1 cellular context compared by ENCODE assay signal in the genomic region with DNA sequence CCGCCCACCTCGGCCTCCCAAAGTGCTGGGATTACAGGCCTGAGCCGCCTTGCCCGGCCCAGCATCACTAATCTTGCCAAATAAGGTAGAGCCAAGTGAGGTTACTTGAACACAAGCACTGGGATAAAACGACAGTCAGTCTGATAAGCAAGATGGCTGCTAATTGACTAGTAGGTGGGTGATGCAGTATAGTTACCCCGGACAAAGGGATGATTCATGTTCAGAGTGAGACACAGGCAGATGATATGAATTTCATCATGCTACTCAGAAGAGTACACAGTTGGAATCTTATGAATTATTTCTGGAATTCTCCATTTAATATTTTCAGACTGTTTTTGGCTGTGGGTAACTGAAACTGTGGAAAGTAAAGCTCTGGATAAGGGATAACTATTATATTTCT.
A peak's percentile ranks its signal among the peaks of the same experiment; 100 is the strongest.
TF ChIP-seq lines count a peak whose summit lies in the region.

No MANE protein-coding gene starts in this region.

TF ChIP-seq in K562, 482 proteins besides CTCF, POLR2A, EP300 and RAD21 (continued from another document):
- no peak for TF ChIP-seq RCOR1 (IDR thresholded peaks at IDR 0.05; ENCODE audit: borderline replicate concordance in 1 of 2, low read depth in 2 of 2, low read length in 2 of 2)
- TF ChIP-seq ZNF77 (CRISPR knock-in tag; IDR thresholded peaks at IDR 0.05) = no peak
- no peak for TF ChIP-seq ZNF23 (CRISPR knock-in tag; IDR thresholded peaks at IDR 0.05)
- no peak for TF ChIP-seq NRF1 (conservative IDR thresholded peaks at IDR 0.05 in 1 of 2, IDR thresholded peaks at IDR 0.05 in 1 of 2)
- TF ChIP-seq, protein P1, sequence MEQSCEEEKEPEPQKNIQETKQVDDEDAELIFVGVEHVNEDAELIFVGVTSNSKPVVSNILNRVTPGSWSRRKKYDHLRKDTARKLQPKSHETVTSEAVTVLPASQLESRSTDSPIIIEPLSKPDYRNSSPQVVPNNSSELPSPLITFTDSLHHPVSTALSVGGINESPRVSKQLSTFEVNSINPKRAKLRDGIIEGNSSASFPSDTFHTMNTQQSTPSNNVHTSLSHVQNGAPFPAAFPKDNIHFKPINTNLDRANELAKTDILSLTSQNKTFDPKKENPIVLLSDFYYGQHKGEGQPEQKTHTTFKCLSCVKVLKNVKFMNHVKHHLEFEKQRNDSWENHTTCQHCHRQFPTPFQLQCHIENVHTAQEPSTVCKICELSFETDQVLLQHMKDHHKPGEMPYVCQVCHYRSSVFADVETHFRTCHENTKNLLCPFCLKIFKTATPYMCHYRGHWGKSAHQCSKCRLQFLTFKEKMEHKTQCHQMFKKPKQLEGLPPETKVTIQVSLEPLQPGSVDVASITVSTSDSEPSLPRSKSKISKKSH (CRISPR knock-in tag; IDR thresholded peaks at IDR 0.05) = no peak
- TF ChIP-seq, protein P2, sequence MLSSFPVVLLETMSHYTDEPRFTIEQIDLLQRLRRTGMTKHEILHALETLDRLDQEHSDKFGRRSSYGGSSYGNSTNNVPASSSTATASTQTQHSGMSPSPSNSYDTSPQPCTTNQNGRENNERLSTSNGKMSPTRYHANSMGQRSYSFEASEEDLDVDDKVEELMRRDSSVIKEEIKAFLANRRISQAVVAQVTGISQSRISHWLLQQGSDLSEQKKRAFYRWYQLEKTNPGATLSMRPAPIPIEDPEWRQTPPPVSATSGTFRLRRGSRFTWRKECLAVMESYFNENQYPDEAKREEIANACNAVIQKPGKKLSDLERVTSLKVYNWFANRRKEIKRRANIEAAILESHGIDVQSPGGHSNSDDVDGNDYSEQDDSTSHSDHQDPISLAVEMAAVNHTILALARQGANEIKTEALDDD (IDR thresholded peaks at IDR 0.05) = 0 out of 2 replicates have a peak, but pooled peaks have one; percentile 15
- TF ChIP-seq, protein P3, sequence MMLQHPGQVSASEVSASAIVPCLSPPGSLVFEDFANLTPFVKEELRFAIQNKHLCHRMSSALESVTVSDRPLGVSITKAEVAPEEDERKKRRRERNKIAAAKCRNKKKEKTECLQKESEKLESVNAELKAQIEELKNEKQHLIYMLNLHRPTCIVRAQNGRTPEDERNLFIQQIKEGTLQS (IDR thresholded peaks at IDR 0.05) = peak; percentile 59
- TF ChIP-seq, protein P3 (CRISPR knock-in tag; conservative IDR thresholded peaks at IDR 0.05) = no peak
